8 cellular contexts compared by ENCODE assay signal in the genomic region with DNA sequence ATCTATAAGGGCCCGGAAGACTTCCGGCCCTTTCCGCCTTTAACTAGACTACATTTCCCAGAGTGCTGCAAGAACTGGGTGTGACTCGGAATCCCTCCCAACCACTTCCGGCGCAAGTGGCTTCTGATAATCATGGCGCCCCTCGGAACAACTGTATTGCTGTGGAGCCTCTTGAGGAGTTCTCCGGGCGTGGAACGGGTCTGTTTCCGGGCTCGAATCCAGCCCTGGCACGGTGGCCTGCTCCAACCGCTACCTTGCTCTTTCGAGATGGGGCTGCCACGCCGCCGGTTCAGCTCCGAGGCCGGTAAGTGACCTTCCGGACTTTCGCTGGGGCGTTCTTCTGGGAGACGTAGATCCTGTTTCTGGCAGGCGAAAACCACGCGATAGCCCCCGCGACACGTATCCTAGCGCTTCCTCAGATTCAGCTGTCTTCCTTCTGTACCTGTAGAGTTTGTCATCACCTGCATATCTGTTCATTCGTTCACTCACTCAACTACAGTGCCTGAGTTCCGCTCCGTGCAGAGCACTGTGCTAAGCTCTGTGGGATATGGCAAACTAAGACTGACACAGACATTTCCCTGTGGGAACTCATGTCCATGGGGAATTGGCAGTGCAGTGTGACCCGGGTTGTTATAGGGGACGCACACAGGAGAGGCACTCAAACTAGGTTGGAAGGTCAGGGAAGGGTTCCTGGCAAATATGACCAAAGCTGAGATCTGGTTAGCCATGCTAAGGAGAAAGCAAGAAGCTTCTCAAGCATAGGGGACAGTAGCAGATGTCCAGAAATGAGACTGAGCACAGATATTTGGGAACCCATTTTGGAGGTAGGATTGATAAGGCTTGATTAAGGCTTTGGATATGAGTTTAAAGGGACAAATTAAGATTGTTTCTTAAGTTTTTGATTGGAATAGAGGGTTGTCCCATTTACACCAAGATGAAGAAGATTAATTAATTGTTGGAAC. TPM values are rescaled to one million over a fixed set of nuclear protein-coding genes. Genes with fewer than 3 reads are reported as not detected.
DNase-seq lines count a peak whose midpoint lies in the region; TF ChIP-seq lines count a peak whose summit lies in the region.

A gene (plus strand): TSS at position 126 of the 962 bp plus-strand sequence. CDS start 7 bp downstream, at position 133.

- peak within 1 kb of the TSS; percentile 72 for H3K4me2 ChIP-seq in neural cell (ENCODE audit: low read length)

- peak within 1 kb of the TSS; percentile 81 for H2AFZ ChIP-seq in neural cell (ENCODE audit: low read depth, low read length)

- intact Hi-C loops in stomach (cut with DNase I; ENCODE audit: low total_unique reads) = no loop called here

- H3K79me2 ChIP-seq in neural cell (replicated peaks; ENCODE audit: insufficient read depth, low read length) = peaks cover 15% of the 10 kb centered on the region

- 0 to 1% (median 0%) methylated on average over 32 to 37 of the region's 37 CpGs for WGBS in stomach, 5 donors

- DNase-seq in ELF-1 (ENCODE audit: low read depth, low spot score) (peak; percentile 89), H7 (peak; percentile 84), M059J (ENCODE audit: low read depth) (peak; percentile 94), SHP77 (lab: John Stamatoyannopoulos, UW) (peak; percentile 82 to 92), fibroblast of villous mesenchyme (ENCODE audit: low read depth) (peak; percentile 93), stomach (peak; percentile 79)
- peak; percentile 72 for DNase-seq in activated effector memory CD4-positive, alpha-beta T cell treated with Interleukin-2 at 50 U/mL for 16 hours

- H3K27me3 ChIP-seq in H7 (ENCODE audit: control insufficient read depth, insufficient read depth, low read length) (peaks cover 6% of the 10 kb centered on the region), neural cell (ENCODE audit: insufficient read depth, low read depth, low read length) (no peaks in the 10 kb centered on the region), stomach (no peaks in the 10 kb centered on the region)

- H4K20me1 ChIP-seq in neural cell (ENCODE audit: insufficient read depth) = no peaks in the 10 kb centered on the region

- H3K27ac ChIP-seq in neural cell (ENCODE audit: low read length) (peak within 1 kb of the TSS; percentile 68), stomach (peak within 1 kb of the TSS; percentile 83 to 88 (median 85))

- TF ChIP-seq RAD21 in neural cell (conservative IDR thresholded peaks at IDR 0.05) = peak; percentile 12

- H3K4me3 ChIP-seq in H7 (ENCODE audit: insufficient read depth, low read depth, low read length) (peak within 1 kb of the TSS; percentile 86), fibroblast of villous mesenchyme (ENCODE audit: low read depth, low read length) (peak within 1 kb of the TSS; percentile 92), neural cell (ENCODE audit: low read length) (peak within 1 kb of the TSS; percentile 71), stomach (peak within 1 kb of the TSS; percentile 69 to 92 (median 81))

- peaks cover 8 to 35% (median 30%) of the 10 kb centered on the region in 4 donors for H3K4me1 ChIP-seq in stomach

- H3K9ac ChIP-seq in neural cell (ENCODE audit: low read length) = peak within 1 kb of the TSS; percentile 73

- no peak for TF ChIP-seq CTCF in fibroblast of villous mesenchyme (IDR thresholded peaks at IDR 0.05; ENCODE audit: insufficient read depth, low read depth, low read length)
- TF ChIP-seq CTCF in neural cell (IDR thresholded peaks at IDR 0.05; ENCODE audit: poor library complexity, severe bottlenecking) = no peak
- TF ChIP-seq CTCF in stomach (IDR thresholded peaks at IDR 0.05) = no peak

- H3F3A ChIP-seq in neural cell (ENCODE audit: insufficient read depth, low read length, poor library complexity, severe bottlenecking) = no peaks in the 10 kb centered on the region

- no peak for TF ChIP-seq POLR2A in stomach (IDR thresholded peaks at IDR 0.05)

- peaks cover 9% of the 10 kb centered on the region for H3K36me3 ChIP-seq in H7 (replicated peaks; ENCODE audit: control insufficient read depth, insufficient read depth, low read length)
- no peaks in the 10 kb centered on the region for H3K36me3 ChIP-seq in neural cell (ENCODE audit: insufficient read depth, low read length)
- peaks cover 12 to 35% (median 30%) of the 10 kb centered on the region in 4 donors for H3K36me3 ChIP-seq in stomach

- H3K9me3 ChIP-seq in neural cell (ENCODE audit: low read length) = no peaks in the 10 kb centered on the region
- no peaks in the 10 kb centered on the region for H3K9me3 ChIP-seq in stomach

- TF ChIP-seq EP300 in neural cell (conservative IDR thresholded peaks at IDR 0.05; ENCODE audit: poor library complexity, severe bottlenecking) (no peak), stomach (IDR thresholded peaks at IDR 0.05) (no peak)

- no peaks in the 10 kb centered on the region for H3K9me2 ChIP-seq in neural cell (ENCODE audit: insufficient read depth, low read length)

TF ChIP-seq in neural cell, 6 proteins besides CTCF, POLR2A, EP300 and RAD21:
- no peak for TF ChIP-seq SMC3 (conservative IDR thresholded peaks at IDR 0.05; ENCODE audit: poor library complexity)
- no peak for TF ChIP-seq EZH2 (IDR thresholded peaks at IDR 0.05; ENCODE audit: borderline replicate concordance, insufficient read depth, low read length, poor library complexity, severe bottlenecking)
- TF ChIP-seq, protein P1, sequence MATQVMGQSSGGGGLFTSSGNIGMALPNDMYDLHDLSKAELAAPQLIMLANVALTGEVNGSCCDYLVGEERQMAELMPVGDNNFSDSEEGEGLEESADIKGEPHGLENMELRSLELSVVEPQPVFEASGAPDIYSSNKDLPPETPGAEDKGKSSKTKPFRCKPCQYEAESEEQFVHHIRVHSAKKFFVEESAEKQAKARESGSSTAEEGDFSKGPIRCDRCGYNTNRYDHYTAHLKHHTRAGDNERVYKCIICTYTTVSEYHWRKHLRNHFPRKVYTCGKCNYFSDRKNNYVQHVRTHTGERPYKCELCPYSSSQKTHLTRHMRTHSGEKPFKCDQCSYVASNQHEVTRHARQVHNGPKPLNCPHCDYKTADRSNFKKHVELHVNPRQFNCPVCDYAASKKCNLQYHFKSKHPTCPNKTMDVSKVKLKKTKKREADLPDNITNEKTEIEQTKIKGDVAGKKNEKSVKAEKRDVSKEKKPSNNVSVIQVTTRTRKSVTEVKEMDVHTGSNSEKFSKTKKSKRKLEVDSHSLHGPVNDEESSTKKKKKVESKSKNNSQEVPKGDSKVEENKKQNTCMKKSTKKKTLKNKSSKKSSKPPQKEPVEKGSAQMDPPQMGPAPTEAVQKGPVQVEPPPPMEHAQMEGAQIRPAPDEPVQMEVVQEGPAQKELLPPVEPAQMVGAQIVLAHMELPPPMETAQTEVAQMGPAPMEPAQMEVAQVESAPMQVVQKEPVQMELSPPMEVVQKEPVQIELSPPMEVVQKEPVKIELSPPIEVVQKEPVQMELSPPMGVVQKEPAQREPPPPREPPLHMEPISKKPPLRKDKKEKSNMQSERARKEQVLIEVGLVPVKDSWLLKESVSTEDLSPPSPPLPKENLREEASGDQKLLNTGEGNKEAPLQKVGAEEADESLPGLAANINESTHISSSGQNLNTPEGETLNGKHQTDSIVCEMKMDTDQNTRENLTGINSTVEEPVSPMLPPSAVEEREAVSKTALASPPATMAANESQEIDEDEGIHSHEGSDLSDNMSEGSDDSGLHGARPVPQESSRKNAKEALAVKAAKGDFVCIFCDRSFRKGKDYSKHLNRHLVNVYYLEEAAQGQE (IDR thresholded peaks at IDR 0.05; ENCODE audit: borderline replicate concordance) = peak; percentile 83
- peak; percentile 80 for TF ChIP-seq POLR2AphosphoS5 (IDR thresholded peaks at IDR 0.05)
- peak; percentile 89 for TF ChIP-seq TAF1 (IDR thresholded peaks at IDR 0.05; ENCODE audit: low read depth)
- TF ChIP-seq MXI1 (conservative IDR thresholded peaks at IDR 0.05; ENCODE audit: poor library complexity, severe bottlenecking) = peak; percentile 82
TF ChIP-seq in neural cell: peak in this region for 4.

RNA-seq across cellular contexts. Expression of the gene that starts here (rescaled TPM):
- total RNA-seq in H7 (2014; rRNA removed; shearing (Covaris generic)) = 53.6 and 70.9 TPM in 2 replicates
- total RNA-seq in M059J (2014; rRNA removed; shearing (Covaris generic)) = 154 and 191 TPM in 2 replicates
- total RNA-seq in fibroblast of villous mesenchyme (89.8 and 98.2 TPM in 2 replicates), stomach (10 to 100 TPM in 4 of 5 donors, 1 to 10 TPM in 1; 9.6 to 75.8 (median 41.5) TPM)
- polyA plus RNA-seq in neural cell (70.2 and 80.7 TPM in 2 replicates), stomach (10 to 100 TPM; 39.3 to 55.8 (median 45.9) TPM)
- 55.0 and 62.3 TPM in 2 replicates for polyA minus RNA-seq in neural cell

Comparison
In these comparisons a context has a peak if more than half of its experiments do, and no peak if none do; other contexts are left out.
1. Peak in every context shown above with its lines: DNase-seq, H3K4me3 ChIP-seq and H3K27ac ChIP-seq.